In the genomic region with DNA sequence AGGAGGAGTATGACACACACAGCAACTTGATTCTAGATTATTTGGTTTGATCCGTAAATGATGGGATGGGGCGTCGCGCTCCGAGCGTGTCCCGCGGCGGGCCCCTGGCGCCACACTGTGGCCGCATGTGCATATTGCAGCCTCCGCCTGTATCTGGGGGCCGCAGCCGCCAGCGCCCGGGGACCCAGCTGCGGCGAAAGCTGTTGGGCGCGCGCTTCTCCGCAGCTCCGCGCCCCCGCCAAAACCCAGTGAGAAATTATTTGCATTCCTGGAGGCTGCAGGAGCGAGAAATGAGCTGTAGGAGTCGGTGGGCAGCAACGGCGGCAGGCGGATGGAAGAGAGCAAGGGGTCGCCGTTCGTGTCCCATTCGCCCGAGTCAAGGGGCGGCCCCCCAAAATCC, we compare ENCODE assay signal across 8 cellular contexts. TPM values are rescaled to one million over a fixed set of nuclear protein-coding genes. Genes with fewer than 3 reads are reported as not detected.
DNase-seq lines count a peak whose midpoint lies in the region; ATAC-seq lines count a peak whose summit lies in the region.
"Not testable (repeated sequence)": the region's sequence is repeated elsewhere in the genome, so short reads cannot be mapped to it uniquely, and the experiment has no call there.

No MANE protein-coding gene starts in this region.

- H3K36me3 ChIP-seq in skeletal muscle tissue (ENCODE audit: control insufficient read depth in 3 of 3, insufficient read depth in 3 of 3, low read length in 3 of 3), result not testable (repeated sequence)

- not testable (repeated sequence) for H3K27me3 ChIP-seq in skeletal muscle tissue (ENCODE audit: control insufficient read depth in 3 of 3, insufficient read depth in 3 of 3, low read length in 3 of 3)

- in situ Hi-C loops in ACHN (cut with HindIII; ENCODE audit: low pct_ligation_motif_present, low pct_unique_long_range_greater_than_20kb, low sequenced_read_pairs), result not testable (repeated sequence)

- DNase-seq in ACHN (peak; percentile 48), NCI-H345 (lab: John Stamatoyannopoulos, UW) (peak; percentile 77), islet precursor cell (peak; percentile 60)
- DNase-seq in activated CD4-positive, alpha-beta T cell treated with anti-CD3 and anti-CD28 coated beads, Interleukin-2, amount 50 U/mL, for 24 hours (ENCODE audit: low read depth in 1 of 2, low spot score in 1 of 2), result peak; percentile 35 to 42

- H3K9me3 ChIP-seq in skeletal muscle tissue (ENCODE audit: control insufficient read depth in 3 of 3, low read length in 3 of 3), result not testable (repeated sequence)

- H3K27ac ChIP-seq in cingulate gyrus (ENCODE audit: low read depth, low read length), result peak overlapping the region; percentile 65
- H3K27ac ChIP-seq in skeletal muscle tissue (ENCODE audit: low read depth, low read length), result not testable (repeated sequence)

- H3K4me3 ChIP-seq in skeletal muscle tissue (ENCODE audit: low read length in 3 of 3), result peak overlapping the region in 2 of 3 donors; percentile 52 to 57

- not testable (repeated sequence) for H3K4me1 ChIP-seq in skeletal muscle tissue (ENCODE audit: control insufficient read depth in 3 of 3, insufficient read depth in 3 of 3, low read length in 3 of 3)

- peak overlapping the region; percentile 57 to 77 (median 67) for H3K9ac ChIP-seq in skeletal muscle tissue (ENCODE audit: low read depth in 1 of 3, low read length in 3 of 3)

- peak; percentile 54 for ATAC-seq in GM18870 (IDR thresholded peaks at IDR 0.05; ENCODE audit: unreplicated experiment)
- ATAC-seq in HG03064 (IDR thresholded peaks at IDR 0.05; ENCODE audit: low read depth, unreplicated experiment), result peak; percentile 62

RNA-seq across cellular contexts. Expression of gene FCGR1A, which starts 10.0 kb away (rescaled TPM):
- 5.2 TPM for total RNA-seq in skeletal muscle tissue
